1 cellular context compared by ENCODE assay signal in the genomic region with DNA sequence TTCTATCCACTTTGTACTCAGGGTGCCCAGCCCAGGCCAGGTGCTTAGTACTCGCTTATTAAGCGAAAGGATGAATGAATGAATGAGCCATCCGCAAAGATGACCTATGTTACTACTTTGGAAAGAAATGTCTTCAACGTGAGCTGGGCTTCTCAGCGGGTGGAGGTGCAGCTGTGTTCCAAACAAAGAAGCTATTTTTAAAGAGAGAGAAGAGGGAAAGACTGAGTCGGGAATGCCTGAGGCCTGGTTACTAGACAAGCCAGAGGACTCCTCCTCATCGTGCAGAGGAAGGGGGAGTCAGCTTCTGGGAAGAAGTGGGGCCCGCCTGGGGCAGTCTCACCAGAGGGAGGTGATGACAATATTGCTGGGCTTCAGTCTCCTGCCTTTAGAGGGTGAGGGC.
TF ChIP-seq lines count a peak whose summit lies in the region.

No MANE protein-coding gene starts in this region.

TF ChIP-seq in WTC11, 78 proteins besides CTCF, POLR2A, EP300 and RAD21 (continued from another document):
- TF ChIP-seq ERG (CRISPR knock-in tag; IDR thresholded peaks at IDR 0.05), result no peak
- TF ChIP-seq SOX15 (CRISPR knock-in tag; IDR thresholded peaks at IDR 0.05), result no peak
- TF ChIP-seq ZNF232 (CRISPR knock-in tag; IDR thresholded peaks at IDR 0.05), result no peak
- no peak for TF ChIP-seq RELA (CRISPR knock-in tag; IDR thresholded peaks at IDR 0.05; ENCODE audit: borderline replicate concordance)
- TF ChIP-seq, protein P1, sequence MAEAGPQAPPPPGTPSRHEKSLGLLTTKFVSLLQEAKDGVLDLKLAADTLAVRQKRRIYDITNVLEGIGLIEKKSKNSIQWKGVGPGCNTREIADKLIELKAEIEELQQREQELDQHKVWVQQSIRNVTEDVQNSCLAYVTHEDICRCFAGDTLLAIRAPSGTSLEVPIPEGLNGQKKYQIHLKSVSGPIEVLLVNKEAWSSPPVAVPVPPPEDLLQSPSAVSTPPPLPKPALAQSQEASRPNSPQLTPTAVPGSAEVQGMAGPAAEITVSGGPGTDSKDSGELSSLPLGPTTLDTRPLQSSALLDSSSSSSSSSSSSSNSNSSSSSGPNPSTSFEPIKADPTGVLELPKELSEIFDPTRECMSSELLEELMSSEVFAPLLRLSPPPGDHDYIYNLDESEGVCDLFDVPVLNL (CRISPR knock-in tag; IDR thresholded peaks at IDR 0.05; ENCODE audit: borderline replicate concordance, low read depth), result no peak
- no peak for TF ChIP-seq ESRRA (CRISPR knock-in tag; IDR thresholded peaks at IDR 0.05; ENCODE audit: borderline replicate concordance)
- TF ChIP-seq, protein P2, sequence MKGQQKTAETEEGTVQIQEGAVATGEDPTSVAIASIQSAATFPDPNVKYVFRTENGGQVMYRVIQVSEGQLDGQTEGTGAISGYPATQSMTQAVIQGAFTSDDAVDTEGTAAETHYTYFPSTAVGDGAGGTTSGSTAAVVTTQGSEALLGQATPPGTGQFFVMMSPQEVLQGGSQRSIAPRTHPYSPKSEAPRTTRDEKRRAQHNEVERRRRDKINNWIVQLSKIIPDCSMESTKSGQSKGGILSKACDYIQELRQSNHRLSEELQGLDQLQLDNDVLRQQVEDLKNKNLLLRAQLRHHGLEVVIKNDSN (CRISPR knock-in tag; IDR thresholded peaks at IDR 0.05), result no peak
- TF ChIP-seq AR (CRISPR knock-in tag; IDR thresholded peaks at IDR 0.05), result no peak
- TF ChIP-seq GRHL2 (CRISPR knock-in tag; IDR thresholded peaks at IDR 0.05; ENCODE audit: insufficient replicate concordance, severe bottlenecking), result no peak
- TF ChIP-seq CBFB (CRISPR knock-in tag; IDR thresholded peaks at IDR 0.05; ENCODE audit: low read depth), result no peak
- TF ChIP-seq, protein P3, sequence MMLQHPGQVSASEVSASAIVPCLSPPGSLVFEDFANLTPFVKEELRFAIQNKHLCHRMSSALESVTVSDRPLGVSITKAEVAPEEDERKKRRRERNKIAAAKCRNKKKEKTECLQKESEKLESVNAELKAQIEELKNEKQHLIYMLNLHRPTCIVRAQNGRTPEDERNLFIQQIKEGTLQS (CRISPR knock-in tag; conservative IDR thresholded peaks at IDR 0.05), result no peak
